ENCODE assay signal across 19 cellular contexts in the genomic region with DNA sequence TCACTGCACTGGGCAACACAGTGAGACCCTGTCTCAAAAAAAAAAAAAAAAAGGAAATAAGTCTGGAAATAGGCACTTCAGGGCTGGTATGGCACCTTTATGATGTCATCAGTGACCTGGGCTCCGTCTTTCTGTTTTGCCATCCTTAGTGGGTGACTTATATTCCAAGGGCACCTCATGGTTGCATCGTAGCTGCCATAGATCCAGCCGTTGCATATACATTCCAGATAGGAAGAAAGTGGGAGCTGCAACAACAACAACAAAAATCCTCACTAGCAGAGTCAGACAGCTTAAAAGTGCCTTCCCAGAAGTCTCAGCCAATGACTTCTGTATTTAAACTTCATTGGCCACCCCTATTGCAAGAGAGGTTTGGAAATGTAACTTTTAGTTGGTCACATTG. TPM values are rescaled to one million over a fixed set of nuclear protein-coding genes. Genes with fewer than 3 reads are reported as not detected.
DNase-seq lines count a peak whose midpoint lies in the region; ATAC-seq, FAIRE-seq and TF ChIP-seq lines count a peak whose summit lies in the region.
"Had no signal": no experiment of that assay in that cellular context is flagged by ENCODE, and none has a peak within 500 bp of the region (broad histone marks: within the 10 kb centered on the region; RNA-seq: fewer than 3 reads in every experiment).

No MANE protein-coding gene starts in this region.

- peak overlapping the region in 6 of 10 donors; percentile 17 to 74 (median 50) for H3K4me3 Mint-ChIP-seq in naive thymus-derived CD4-positive, alpha-beta T cell

- no peaks in the 10 kb centered on the region for H4K20me1 ChIP-seq in BLaER1
- H4K20me1 ChIP-seq in KMS-11 (ENCODE audit: insufficient read depth), result no peaks in the 10 kb centered on the region
- H4K20me1 ChIP-seq in GM23248 (ENCODE audit: insufficient read depth), result no peaks in the 10 kb centered on the region

- H3K27ac Mint-ChIP-seq in naive thymus-derived CD4-positive, alpha-beta T cell, result peak overlapping the region in 1 of 9 donors; percentile 67
- H3K27ac Mint-ChIP-seq: activated T-cell treated with anti-CD3 and anti-CD28 coated beads, Interleukin-2, amount 50 U/mL, for 24 hours; T-cell had no signal

- in situ Hi-C loops in GM23248 (cut with MboI), result no loop called here

- H2AFZ ChIP-seq in KMS-11 (ENCODE audit: low read depth), result peak overlapping the region; percentile 82; the same call in 1 of the 2 replicates
- no peak overlapping the region for H2AFZ ChIP-seq in GM23248

- H3K36me3 ChIP-seq in BLaER1 (no peaks in the 10 kb centered on the region), KMS-11 (ENCODE audit: insufficient read depth) (no peaks in the 10 kb centered on the region), GM23248 (ENCODE audit: low read depth) (no peaks in the 10 kb centered on the region)
- no peaks in the 10 kb centered on the region for H3K36me3 ChIP-seq in naive thymus-derived CD4-positive, alpha-beta T cell (ENCODE audit: control insufficient read depth in 2 of 3, insufficient read depth in 3 of 3, low read length in 3 of 3)
- H3K36me3 ChIP-seq: adrenal gland, neutrophil had no signal

- POLR2A ChIA-PET in naive thymus-derived CD4-positive, alpha-beta T cell (lab: Charles Lee), result no interaction called here

- H3K79me2 ChIP-seq in KMS-11 (ENCODE audit: insufficient read depth, low read depth) (no peaks in the 10 kb centered on the region), GM23248 (ENCODE audit: insufficient read depth) (no peaks in the 10 kb centered on the region)

- no peaks in the 10 kb centered on the region for H3K9me3 Mint-ChIP-seq in naive thymus-derived CD4-positive, alpha-beta T cell
- H3K9me3 Mint-ChIP-seq: activated T-cell treated with anti-CD3 and anti-CD28 coated beads, Interleukin-2, amount 50 U/mL, for 24 hours; T-cell had no signal

- no peak overlapping the region for H3K9ac ChIP-seq in BLaER1
- no peak overlapping the region for H3K9ac ChIP-seq in KMS-11
- no peak overlapping the region for H3K9ac ChIP-seq in GM23248

- FAIRE-seq in H54 (lab: Jason Lieb, UNC), result no peak

- WGBS in GM23248 (ENCODE audit: low coverage in 1 of 2, low lambda C conversion rate in 2 of 2, missing lambda C conversion rate in 2 of 2), 2 experiments, result 68 to 70% methylated on average over 3 of the region's 3 CpGs

- H3K4me1 Mint-ChIP-seq in naive thymus-derived CD4-positive, alpha-beta T cell, result peaks cover 0 to 6% (median 0%) of the 10 kb centered on the region in 7 donors

- TF ChIP-seq CTCF in KMS-11 (conservative IDR thresholded peaks at IDR 0.05; ENCODE audit: low read depth, low read length) (no peak), VCaP (conservative IDR thresholded peaks at IDR 0.05) (no peak)

- no peaks in the 10 kb centered on the region for H3F3A ChIP-seq in GM23248 (ENCODE audit: insufficient read depth)

- ATAC-seq in naive thymus-derived CD4-positive, alpha-beta T cell, result no peak
- no peak for ATAC-seq in GM21825 (IDR thresholded peaks at IDR 0.05; ENCODE audit: unreplicated experiment)

- no peaks in the 10 kb centered on the region for H3K27me3 ChIP-seq in BLaER1
- H3K27me3 ChIP-seq in KMS-11 (ENCODE audit: insufficient read depth, low read depth), result no peaks in the 10 kb centered on the region
- H3K27me3 ChIP-seq in naive thymus-derived CD4-positive, alpha-beta T cell (ENCODE audit: control insufficient read depth in 2 of 2, insufficient read depth in 2 of 2, low read length in 2 of 2), result no peaks in the 10 kb centered on the region
- peaks cover 3% of the 10 kb centered on the region; the same call in 1 of the 2 replicates for H3K27me3 ChIP-seq in GM23248 (replicated peaks; ENCODE audit: insufficient read depth)
- H3K27me3 ChIP-seq: adrenal gland had no signal

- H3K36me3 Mint-ChIP-seq in naive thymus-derived CD4-positive, alpha-beta T cell, result no peaks in the 10 kb centered on the region
- H3K36me3 Mint-ChIP-seq: T-cell had no signal

- H3K9me2 ChIP-seq in GM23248 (ENCODE audit: insufficient read depth), result no peaks in the 10 kb centered on the region

- no peak overlapping the region for H3K4me3 ChIP-seq in BLaER1
- no peak overlapping the region for H3K4me3 ChIP-seq in KMS-11 (IDR thresholded peaks at IDR 0.05; ENCODE audit: insufficient read depth, low read depth, low read length)
- H3K4me3 ChIP-seq in naive thymus-derived CD4-positive, alpha-beta T cell (ENCODE audit: low read length), result no peak overlapping the region
- H3K4me3 ChIP-seq in GM23248, result no peak overlapping the region
- H3K4me3 ChIP-seq: adrenal gland had no signal

- CTCF ChIA-PET in naive thymus-derived CD4-positive, alpha-beta T cell (lab: Charles Lee), result interaction anchor here (0.6 to 1.5 kb wide), 5 partner anchors 8 to 132 kb away, joined by 3 to 6 read pairs (median 4); no protein-coding TSS in a partner anchor

- TF ChIP-seq POLR2A in H54 (IDR thresholded peaks at IDR 0.05; ENCODE audit: low read depth, low read length), result no peak

- no peak overlapping the region for H3K27ac ChIP-seq in BLaER1
- no peak overlapping the region for H3K27ac ChIP-seq in KMS-11
- H3K27ac ChIP-seq in VCaP, result peak overlapping the region; percentile 24; the same call in 1 of the 2 replicates
- no peak overlapping the region for H3K27ac ChIP-seq in naive thymus-derived CD4-positive, alpha-beta T cell (ENCODE audit: low read depth, low read length)
- H3K27ac ChIP-seq in GM23248, result no peak overlapping the region
- H3K27ac ChIP-seq: adrenal gland, neutrophil, psoas muscle had no signal

- H3K4me1 ChIP-seq in BLaER1 (peaks cover 12% of the 10 kb centered on the region), KMS-11 (ENCODE audit: low read depth, poor library complexity, severe bottlenecking) (no peaks in the 10 kb centered on the region), GM23248 (ENCODE audit: insufficient read depth) (no peaks in the 10 kb centered on the region)
- no peaks in the 10 kb centered on the region for H3K4me1 ChIP-seq in naive thymus-derived CD4-positive, alpha-beta T cell (ENCODE audit: control insufficient read depth in 2 of 2, insufficient read depth in 2 of 2, low read length in 2 of 2)
- H3K4me1 ChIP-seq: psoas muscle had no signal

- H3K9me3 ChIP-seq in BLaER1 (no peaks in the 10 kb centered on the region), GM23248 (ENCODE audit: low read depth) (no peaks in the 10 kb centered on the region)
- H3K9me3 ChIP-seq in naive thymus-derived CD4-positive, alpha-beta T cell (ENCODE audit: control insufficient read depth in 2 of 3, low read length in 3 of 3), result no peaks in the 10 kb centered on the region
- H3K9me3 ChIP-seq: adrenal gland, neutrophil, psoas muscle had no signal

- DNase-seq in naive thymus-derived CD4-positive, alpha-beta T cell, result no peak
- DNase-seq in GM23248, result no peak
- DNase-seq in NCI-H2227 treated with DMSO at 0.1 percent for 48 hours (lab: John Stamatoyannopoulos, UW), result no peak
- DNase-seq in H54 (ENCODE audit: insufficient read length, low spot score), result no peak

- intact Hi-C loops in naive thymus-derived CD4-positive, alpha-beta T cell (cut with micrococcal nuclease), result loop anchor here (1.0 kb wide), 3 partner anchors 405 to 421 kb away; no protein-coding TSS in a partner anchor

- H3K4me2 ChIP-seq in BLaER1 (peak overlapping the region; percentile 80), KMS-11 (0 out of 2 replicates have a peak overlapping the region, but pooled peaks have one; percentile 33), GM23248 (ENCODE audit: unreplicated experiment) (no peak overlapping the region)

- H3K27me3 Mint-ChIP-seq in naive thymus-derived CD4-positive, alpha-beta T cell, result peaks cover 0 to 26% (median 4%) of the 10 kb centered on the region in 5 donors

RNA-seq across cellular contexts. Expression of gene MYL2, which starts 26.4 kb away (rescaled TPM):
- not detected for total RNA-seq in naive thymus-derived CD4-positive, alpha-beta T cell
- polyA plus RNA-seq in naive thymus-derived CD4-positive, alpha-beta T cell, result not detected
- not detected in 2 replicates for total RNA-seq in GM23248 (2014; rRNA removed; shearing (Covaris generic))
- not detected in 2 replicates for polyA plus RNA-seq in GM23248 (2016; fragmentation: Nextera tagmentation; extraction: Ambion mirVana)
- total RNA-seq: A673; activated CD8-positive, alpha-beta memory T cell treated with anti-CD3 and anti-CD28 coated beads for 36 hours; epithelial cell of proximal tubule; fibroblast of villous mesenchyme; lung microvascular endothelial cell; T-cell had no signal

RNA-seq across cellular contexts. Expression of gene CCDC63, which starts 47.2 kb away (rescaled TPM):
- total RNA-seq in naive thymus-derived CD4-positive, alpha-beta T cell, result not detected
- not detected for polyA plus RNA-seq in naive thymus-derived CD4-positive, alpha-beta T cell
- total RNA-seq in GM23248 (2014; rRNA removed; shearing (Covaris generic)), result not detected in 2 replicates
- not detected in 2 replicates for polyA plus RNA-seq in GM23248 (2016; fragmentation: Nextera tagmentation; extraction: Ambion mirVana)
- total RNA-seq: activated CD8-positive, alpha-beta memory T cell treated with anti-CD3 and anti-CD28 coated beads for 36 hours; adrenal gland; epithelial cell of proximal tubule; fibroblast of villous mesenchyme; lung microvascular endothelial cell; psoas muscle; T-cell; ureter had no signal
- polyA plus RNA-seq: adrenal gland, psoas muscle had no signal
